23 cellular contexts compared by ENCODE assay signal in genomic region chr3:52262447-52262846, GRCh38. TPM values are rescaled to one million over a fixed set of nuclear protein-coding genes. Genes with fewer than 3 reads are reported as not detected.
DNase-seq lines count a peak whose midpoint lies in the region; ATAC-seq and TF ChIP-seq lines count a peak whose summit lies in the region.
"Had no signal": no experiment of that assay in that cellular context is flagged by ENCODE, and none has a peak within 500 bp of the region (broad histone marks: within the 10 kb centered on the region; RNA-seq: fewer than 3 reads in every experiment).

No MANE protein-coding gene starts in this region.

- H3K9me3 ChIP-seq in CD8-positive, alpha-beta T cell (ENCODE audit: low read length) = no peaks in the 10 kb centered on the region
- H3K9me3 ChIP-seq in naive thymus-derived CD4-positive, alpha-beta T cell (ENCODE audit: control insufficient read depth in 2 of 3, low read length in 3 of 3) = no peaks in the 10 kb centered on the region
- H3K9me3 ChIP-seq: mucosa of descending colon, psoas muscle, thoracic aorta had no signal

- H3K4me3 ChIP-seq in CD8-positive, alpha-beta T cell (ENCODE audit: low read depth, low read length) = peak overlapping the region; percentile 10
- H3K4me3 ChIP-seq in naive thymus-derived CD4-positive, alpha-beta T cell (ENCODE audit: low read length) = no peak overlapping the region
- H3K4me3 ChIP-seq: mucosa of descending colon, psoas muscle, thoracic aorta had no signal

- POLR2A ChIA-PET in CD8-positive, alpha-beta T cell (lab: Charles Lee) = interaction anchor here (1.0 to 3.4 kb wide), 5 partner anchors 9 to 19 kb away, joined by 3 to 22 read pairs (median 10); partner anchors contain the start of genes PPM1M and WDR82
- POLR2A ChIA-PET in activated CD8-positive, alpha-beta T cell treated with anti-CD3 and anti-CD28 coated beads, Interleukin-2, amount 10 ng/mL, durations not matched to agents 7 days and 5 days (lab: Charles Lee) = interaction anchor here (0.6 kb wide), 1 partner anchor 17 kb away, joined by 3 read pairs; no protein-coding TSS in a partner anchor
- POLR2A ChIA-PET in naive thymus-derived CD4-positive, alpha-beta T cell (lab: Charles Lee) = interaction anchor here (1.0 to 11.0 kb wide), 10 partner anchors 9 to 46 kb away, joined by 3 to 167 read pairs (median 12); partner anchors contain the start of genes GLYCTK, PPM1M, TWF2 and WDR82

- no peaks in the 10 kb centered on the region for H3K9me3 Mint-ChIP-seq in T-helper 1 cell treated with Interleukin-12 subunit alpha and Interleukin-12 subunit beta and Interleukin-4 antibody, amounts not matched to agents 30 μg/mL and 1 μg/mL, for 36 hours
- H3K9me3 Mint-ChIP-seq in CD8-positive, alpha-beta T cell = no peaks in the 10 kb centered on the region
- H3K9me3 Mint-ChIP-seq in activated CD8-positive, alpha-beta T cell treated with anti-CD3 and anti-CD28 coated beads, Interleukin-2, amount 10 ng/mL, durations not matched to agents 7 days and 5 days (ENCODE audit: insufficient read depth) = no peaks in the 10 kb centered on the region
- H3K9me3 Mint-ChIP-seq in naive thymus-derived CD4-positive, alpha-beta T cell = peaks cover 0 to 3% (median 0%) of the 10 kb centered on the region in 11 donors
- H3K9me3 Mint-ChIP-seq: HFFc6 had no signal

- H3K27me3 ChIP-seq in CD8-positive, alpha-beta T cell (ENCODE audit: insufficient read depth, low read length) = no peaks in the 10 kb centered on the region
- H3K27me3 ChIP-seq in naive thymus-derived CD4-positive, alpha-beta T cell (ENCODE audit: control insufficient read depth in 2 of 2, insufficient read depth in 2 of 2, low read length in 2 of 2) = no peaks in the 10 kb centered on the region

- intact Hi-C loops in CD8-positive, alpha-beta T cell (cut with DNase I, micrococcal nuclease) = loop anchor here in 1 of 2 experiments (1.0 kb wide), 2 partner anchors 8 to 9 kb away; no protein-coding TSS in a partner anchor
- intact Hi-C loops in naive thymus-derived CD4-positive, alpha-beta T cell (cut with micrococcal nuclease) = loop anchor here (1.0 kb wide), 3 partner anchors 8 to 9 kb away; no protein-coding TSS in a partner anchor

- H3K27me3 Mint-ChIP-seq in T-helper 1 cell treated with Interleukin-12 subunit alpha and Interleukin-12 subunit beta and Interleukin-4 antibody, amounts not matched to agents 30 μg/mL and 1 μg/mL, for 36 hours (ENCODE audit: low read depth) = no peaks in the 10 kb centered on the region
- no peaks in the 10 kb centered on the region for H3K27me3 Mint-ChIP-seq in CD8-positive, alpha-beta T cell (ENCODE audit: low read depth)
- no peaks in the 10 kb centered on the region for H3K27me3 Mint-ChIP-seq in activated CD8-positive, alpha-beta T cell treated with anti-CD3 and anti-CD28 coated beads, Interleukin-2, amount 10 ng/mL, durations not matched to agents 7 days and 5 days (ENCODE audit: low read depth)
- H3K27me3 Mint-ChIP-seq in naive thymus-derived CD4-positive, alpha-beta T cell = no peaks in the 10 kb centered on the region

- H3K4me1 Mint-ChIP-seq in T-helper 1 cell treated with Interleukin-12 subunit alpha and Interleukin-12 subunit beta and Interleukin-4 antibody, amounts not matched to agents 30 μg/mL and 1 μg/mL, for 36 hours (ENCODE audit: low read depth) = peaks cover 64% of the 10 kb centered on the region
- H3K4me1 Mint-ChIP-seq in CD8-positive, alpha-beta T cell (ENCODE audit: low read depth) = peaks cover 87% of the 10 kb centered on the region
- H3K4me1 Mint-ChIP-seq in activated CD8-positive, alpha-beta T cell treated with anti-CD3 and anti-CD28 coated beads, Interleukin-2, amount 10 ng/mL, durations not matched to agents 7 days and 5 days (ENCODE audit: low read depth) = peaks cover 78% of the 10 kb centered on the region
- H3K4me1 Mint-ChIP-seq in naive thymus-derived CD4-positive, alpha-beta T cell = peaks cover 61 to 95% (median 86%) of the 10 kb centered on the region in 7 donors

- peaks cover 77% of the 10 kb centered on the region for H3K36me3 Mint-ChIP-seq in T-helper 1 cell treated with Interleukin-12 subunit alpha and Interleukin-12 subunit beta and Interleukin-4 antibody, amounts not matched to agents 30 μg/mL and 1 μg/mL, for 36 hours (ENCODE audit: low read depth)
- peaks cover 96% of the 10 kb centered on the region for H3K36me3 Mint-ChIP-seq in CD8-positive, alpha-beta T cell
- H3K36me3 Mint-ChIP-seq in activated CD8-positive, alpha-beta T cell treated with anti-CD3 and anti-CD28 coated beads, Interleukin-2, amount 10 ng/mL, durations not matched to agents 7 days and 5 days (ENCODE audit: low read depth) = peaks cover 92% of the 10 kb centered on the region
- H3K36me3 Mint-ChIP-seq in naive thymus-derived CD4-positive, alpha-beta T cell = peaks cover 30 to 81% (median 73%) of the 10 kb centered on the region in 5 donors

- no peak overlapping the region for H3K27ac ChIP-seq in CD8-positive, alpha-beta T cell (ENCODE audit: low read depth, low read length)
- H3K27ac ChIP-seq in naive thymus-derived CD4-positive, alpha-beta T cell (ENCODE audit: low read depth, low read length) = peak overlapping the region; percentile 66
- H3K27ac ChIP-seq: KMS-11, psoas muscle, thoracic aorta had no signal

- peak overlapping the region; percentile 62 for H3K27ac Mint-ChIP-seq in T-helper 1 cell treated with Interleukin-12 subunit alpha and Interleukin-12 subunit beta and Interleukin-4 antibody, amounts not matched to agents 30 μg/mL and 1 μg/mL, for 36 hours
- peak overlapping the region; percentile 90 for H3K27ac Mint-ChIP-seq in CD8-positive, alpha-beta T cell
- H3K27ac Mint-ChIP-seq in activated CD8-positive, alpha-beta T cell treated with anti-CD3 and anti-CD28 coated beads, Interleukin-2, amount 10 ng/mL, durations not matched to agents 7 days and 5 days = peak overlapping the region; percentile 51
- peak overlapping the region; percentile 40 to 98 (median 92) for H3K27ac Mint-ChIP-seq in naive thymus-derived CD4-positive, alpha-beta T cell

- CTCF ChIA-PET in CD8-positive, alpha-beta T cell (lab: Charles Lee) = interaction anchor here (0.9 to 2.5 kb wide), 4 partner anchors 13 to 41 kb away, joined by 3 to 17 read pairs (median 6); partner anchors contain the start of gene WDR82
- CTCF ChIA-PET in activated CD8-positive, alpha-beta T cell treated with anti-CD3 and anti-CD28 coated beads, Interleukin-2, amount 10 ng/mL, durations not matched to agents 7 days and 5 days (lab: Charles Lee) = interaction anchor here (1.3 to 2.9 kb wide), 4 partner anchors 8 to 14 kb away, joined by 3 to 13 read pairs (median 8); no protein-coding TSS in a partner anchor
- CTCF ChIA-PET in naive thymus-derived CD4-positive, alpha-beta T cell (lab: Charles Lee) = interaction anchor here (0.6 to 3.3 kb wide), 4 partner anchors 9 to 557 kb away, joined by 3 to 17 read pairs (median 4); no protein-coding TSS in a partner anchor

- peaks cover 75% of the 10 kb centered on the region for H3K4me1 ChIP-seq in CD8-positive, alpha-beta T cell (ENCODE audit: insufficient read depth, low read length)
- peaks cover 22 to 70% of the 10 kb centered on the region in 2 donors for H3K4me1 ChIP-seq in naive thymus-derived CD4-positive, alpha-beta T cell (ENCODE audit: control insufficient read depth in 2 of 2, insufficient read depth in 2 of 2, low read length in 2 of 2)
- H3K4me1 ChIP-seq: psoas muscle had no signal

- peak; percentile 46 for ATAC-seq in CD8-positive, alpha-beta T cell
- no peak for ATAC-seq in activated CD8-positive, alpha-beta T cell treated with anti-CD3 and anti-CD28 coated beads, Interleukin-2, amount 10 ng/mL, durations not matched to agents 7 days and 5 days
- peak; percentile 59 for ATAC-seq in naive thymus-derived CD4-positive, alpha-beta T cell
- ATAC-seq: mucosa of descending colon, psoas muscle, Right ventricle myocardium inferior had no signal

- peak overlapping the region; percentile 35 for H3K4me3 Mint-ChIP-seq in T-helper 1 cell treated with Interleukin-12 subunit alpha and Interleukin-12 subunit beta and Interleukin-4 antibody, amounts not matched to agents 30 μg/mL and 1 μg/mL, for 36 hours
- H3K4me3 Mint-ChIP-seq in CD8-positive, alpha-beta T cell = peak overlapping the region; percentile 58
- no peak overlapping the region for H3K4me3 Mint-ChIP-seq in activated CD8-positive, alpha-beta T cell treated with anti-CD3 and anti-CD28 coated beads, Interleukin-2, amount 10 ng/mL, durations not matched to agents 7 days and 5 days
- H3K4me3 Mint-ChIP-seq in naive thymus-derived CD4-positive, alpha-beta T cell = peak overlapping the region; percentile 45 to 87 (median 68)
- H3K4me3 Mint-ChIP-seq: HFFc6 had no signal

- DNase-seq in T-helper 1 cell (no peak), NCI-H524 (lab: John Stamatoyannopoulos, UW) (no peak), GM13977 (ENCODE audit: low spot score) (no peak), NCI-H446 (lab: John Stamatoyannopoulos, UW) (no peak)
- no peak for DNase-seq in CD8-positive, alpha-beta T cell
- DNase-seq in activated CD8-positive, alpha-beta T cell treated with anti-CD3 and anti-CD28 coated beads, Interleukin-2, amount 10 ng/mL, durations not matched to agents 7 days and 5 days = no peak
- DNase-seq in naive thymus-derived CD4-positive, alpha-beta T cell = peak in 1 of 9 donors; percentile 38
- DNase-seq: activated CD4-positive, alpha-beta T cell treated with anti-CD3 and anti-CD28 coated beads, Interleukin-2, amount 50 U/mL, for 4 hours; AML-193; amygdala; Calu3; HFFc6; mucosa of descending colon; NCI-H187 treated with DMSO at 0.1 percent for 48 hours; NCI-H774; psoas muscle had no signal

- in situ Hi-C loops in GM13977 (cut with MboI; ENCODE audit: low pct_unique_long_range_greater_than_20kb, low sequenced_read_pairs, unreplicated experiment) = no loop called here

- TF ChIP-seq CTCF in CD8-positive, alpha-beta T cell (IDR thresholded peaks at IDR 0.05) = no peak
- no peak for TF ChIP-seq CTCF in GM13977 (IDR thresholded peaks at IDR 0.05; ENCODE audit: extremely low read depth, insufficient read depth, missing control alignments)

- H3K36me3 ChIP-seq in CD8-positive, alpha-beta T cell (ENCODE audit: insufficient read depth, low read length) = peaks cover 73% of the 10 kb centered on the region
- peaks cover 51 to 88% (median 74%) of the 10 kb centered on the region in 3 experiments for H3K36me3 ChIP-seq in naive thymus-derived CD4-positive, alpha-beta T cell (ENCODE audit: control insufficient read depth in 2 of 3, insufficient read depth in 3 of 3, low read length in 3 of 3)

RNA-seq across cellular contexts. Expression of gene WDR82, which starts 16.0 kb away (rescaled TPM):
- 100 to 1,000 TPM; 115 to 117 TPM for total RNA-seq in CD8-positive, alpha-beta T cell
- total RNA-seq in activated CD8-positive, alpha-beta T cell treated with anti-CD3 and anti-CD28 coated beads, Interleukin-2, amount 10 ng/mL, durations not matched to agents 7 days and 5 days = 100 to 1,000 TPM; 131 TPM
- 100 to 1,000 TPM; 112 to 161 (median 135) TPM for total RNA-seq in naive thymus-derived CD4-positive, alpha-beta T cell
- polyA plus RNA-seq in naive thymus-derived CD4-positive, alpha-beta T cell = 100 to 1,000 TPM; 127 to 181 TPM

RNA-seq across cellular contexts. Expression of gene PPM1M, which starts 16.9 kb away (rescaled TPM):
- 10 to 100 TPM; 43.9 to 46.9 TPM for total RNA-seq in CD8-positive, alpha-beta T cell
- total RNA-seq in activated CD8-positive, alpha-beta T cell treated with anti-CD3 and anti-CD28 coated beads, Interleukin-2, amount 10 ng/mL, durations not matched to agents 7 days and 5 days = 10 to 100 TPM; 90.7 to 91.9 TPM
- 10 to 100 TPM; 55.8 to 81.0 (median 74.5) TPM for total RNA-seq in naive thymus-derived CD4-positive, alpha-beta T cell
- polyA plus RNA-seq in naive thymus-derived CD4-positive, alpha-beta T cell = 100 to 1,000 TPM in 1 of 2 donors, 10 to 100 TPM in 1; 68.8 to 135 TPM

RNA-seq across cellular contexts. Expression of gene TWF2, which starts 23.5 kb away (rescaled TPM):
- 10 to 100 TPM; 31.1 to 31.2 TPM for total RNA-seq in CD8-positive, alpha-beta T cell
- total RNA-seq in activated CD8-positive, alpha-beta T cell treated with anti-CD3 and anti-CD28 coated beads, Interleukin-2, amount 10 ng/mL, durations not matched to agents 7 days and 5 days = 100 to 1,000 TPM; 154 to 162 TPM
- total RNA-seq in naive thymus-derived CD4-positive, alpha-beta T cell = 100 to 1,000 TPM in 1 of 5 experiments, 10 to 100 TPM in 4; 38.7 to 110 (median 63.7) TPM
- polyA plus RNA-seq in naive thymus-derived CD4-positive, alpha-beta T cell = 100 to 1,000 TPM; 104 to 147 TPM

RNA-seq across cellular contexts. Expression of gene GLYCTK, which starts 25.2 kb away (rescaled TPM):
- total RNA-seq in CD8-positive, alpha-beta T cell = 10 to 100 TPM; 27.1 to 28.1 TPM
- 10 to 100 TPM; 24.7 to 25.6 TPM for total RNA-seq in activated CD8-positive, alpha-beta T cell treated with anti-CD3 and anti-CD28 coated beads, Interleukin-2, amount 10 ng/mL, durations not matched to agents 7 days and 5 days
- 10 to 100 TPM; 24.3 to 38.3 (median 32.8) TPM for total RNA-seq in naive thymus-derived CD4-positive, alpha-beta T cell
- polyA plus RNA-seq in naive thymus-derived CD4-positive, alpha-beta T cell = 10 to 100 TPM in 1 of 2 donors, 1 to 10 TPM in 1; 8.0 to 15.5 TPM

RNA-seq across cellular contexts. Expression of gene TLR9, which starts 37.0 kb away (rescaled TPM):
- under 1 TPM in 1 of 2 experiments, not detected in 1; 0.33 TPM for total RNA-seq in CD8-positive, alpha-beta T cell
- under 1 TPM; 0.52 to 0.79 TPM for total RNA-seq in activated CD8-positive, alpha-beta T cell treated with anti-CD3 and anti-CD28 coated beads, Interleukin-2, amount 10 ng/mL, durations not matched to agents 7 days and 5 days
- 1 to 10 TPM in 3 of 5 experiments, under 1 TPM in 2; 0.27 to 2.5 (median 1.6) TPM for total RNA-seq in naive thymus-derived CD4-positive, alpha-beta T cell
- polyA plus RNA-seq in naive thymus-derived CD4-positive, alpha-beta T cell = under 1 TPM in 1 of 2 donors, not detected in 1; 0.16 TPM
- total RNA-seq: Daoy, HFFc6, HT1080, thoracic aorta had no signal
- polyA plus RNA-seq: keratinocyte had no signal
